Comparison of ENCODE assay signal across 10 cellular contexts in genomic region chr2:43950383-43951008, GRCh38. TPM values are rescaled to one million over a fixed set of nuclear protein-coding genes. Genes with fewer than 3 reads are reported as not detected.
DNase-seq lines count a peak whose midpoint lies in the region; ATAC-seq, FAIRE-seq and TF ChIP-seq lines count a peak whose summit lies in the region.
"Had no signal": no experiment of that assay in that cellular context is flagged by ENCODE, and none has a peak within 500 bp of the region (broad histone marks: within the 10 kb centered on the region; RNA-seq: fewer than 3 reads in every experiment).

No MANE protein-coding gene starts in this region.

- H3K27me3 ChIP-seq in CD8-positive, alpha-beta T cell (ENCODE audit: insufficient read depth, low read length): no peaks in the 10 kb centered on the region
- no peaks in the 10 kb centered on the region for H3K27me3 ChIP-seq in GM23248 (replicated peaks; ENCODE audit: insufficient read depth)
- H3K27me3 ChIP-seq in small intestine (ENCODE audit: control insufficient read depth in 2 of 2, insufficient read depth in 2 of 2, low read length in 2 of 2): no peaks in the 10 kb centered on the region
- no peaks in the 10 kb centered on the region for H3K27me3 ChIP-seq in MG63

- no peaks in the 10 kb centered on the region for H3K9me2 ChIP-seq in GM23248 (ENCODE audit: insufficient read depth)

- no peaks in the 10 kb centered on the region for H3K27me3 Mint-ChIP-seq in CD8-positive, alpha-beta T cell (ENCODE audit: low read depth)

- intact Hi-C loops in CD8-positive, alpha-beta T cell (cut with DNase I, micrococcal nuclease): loop anchor here in 1 of 2 experiments (5.0 kb wide), 1 partner anchor 1007 kb away; no protein-coding TSS in a partner anchor

- FAIRE-seq in small intestine (lab: Jason Lieb, UNC): peak; percentile 51

- CTCF ChIA-PET in CD8-positive, alpha-beta T cell (lab: Charles Lee): interaction anchor here (1.0 kb wide), 1 partner anchor 10 kb away, joined by 3 read pairs; no protein-coding TSS in a partner anchor

- H3K4me1 Mint-ChIP-seq in CD8-positive, alpha-beta T cell (ENCODE audit: low read depth): no peaks in the 10 kb centered on the region

- peaks cover 54% of the 10 kb centered on the region for H3K36me3 ChIP-seq in CD8-positive, alpha-beta T cell (ENCODE audit: insufficient read depth, low read length)
- H3K36me3 ChIP-seq in GM23248 (ENCODE audit: low read depth) (peaks cover 71% of the 10 kb centered on the region), small intestine (ENCODE audit: control insufficient read depth in 2 of 2, insufficient read depth in 2 of 2, low read length in 2 of 2) (peaks cover 8 to 18% of the 10 kb centered on the region in 2 donors), MG63 (peaks cover 96% of the 10 kb centered on the region)

- DNase-seq in CD8-positive, alpha-beta T cell: peak in 1 of 7 experiments; percentile 6
- DNase-seq in GM23248 (peak; percentile 63), RPMI8226 (peak; percentile 57), fibroblast of pulmonary artery (ENCODE audit: low read depth) (peak; percentile 61), small intestine (peak; percentile 67), MG63 (no peak)

- no peaks in the 10 kb centered on the region for H3K9me3 Mint-ChIP-seq in CD8-positive, alpha-beta T cell

- no peak overlapping the region for H3K27ac ChIP-seq in CD8-positive, alpha-beta T cell (ENCODE audit: low read depth, low read length)
- no peak overlapping the region for H3K27ac ChIP-seq in GM23248
- no peak overlapping the region for H3K27ac ChIP-seq in small intestine (ENCODE audit: low read depth in 1 of 2, low read length in 1 of 2)

- no peak overlapping the region for H3K4me3 Mint-ChIP-seq in CD8-positive, alpha-beta T cell

- H3K9ac ChIP-seq in GM23248: no peak overlapping the region

- in situ Hi-C loops in GM23248 (cut with MboI): no loop called here

- H3K79me2 ChIP-seq in GM23248 (ENCODE audit: insufficient read depth): no peaks in the 10 kb centered on the region

- no peak overlapping the region for H3K4me3 ChIP-seq in CD8-positive, alpha-beta T cell (ENCODE audit: low read depth, low read length)
- no peak overlapping the region for H3K4me3 ChIP-seq in GM23248
- H3K4me3 ChIP-seq in fibroblast of pulmonary artery (replicated peaks; ENCODE audit: low read depth, low read length): no peak overlapping the region
- H3K4me3 ChIP-seq in small intestine (ENCODE audit: low read depth in 1 of 2, low read length in 2 of 2): no peak overlapping the region
- no peak overlapping the region for H3K4me3 ChIP-seq in MG63
- H3K4me3 ChIP-seq: lung, SK-N-MC had no signal

- peak; percentile 26 for TF ChIP-seq CTCF in CD8-positive, alpha-beta T cell (IDR thresholded peaks at IDR 0.05)
- TF ChIP-seq CTCF in fibroblast of pulmonary artery (IDR thresholded peaks at IDR 0.05; ENCODE audit: low read length, missing control alignments): peak; percentile 44

- 71 to 72% methylated on average over 8 of the region's 8 CpGs for WGBS in GM23248 (ENCODE audit: low coverage in 1 of 2, low lambda C conversion rate in 2 of 2, missing lambda C conversion rate in 2 of 2), 2 experiments
- 62 to 73% (median 62%) methylated on average over 8 of the region's 8 CpGs for WGBS in small intestine, 3 donors

- no peak for ATAC-seq in CD8-positive, alpha-beta T cell
- ATAC-seq in GM18511 (IDR thresholded peaks at IDR 0.05; ENCODE audit: unreplicated experiment) (no peak), HG03469 (IDR thresholded peaks at IDR 0.05; ENCODE audit: unreplicated experiment) (no peak)

- POLR2A ChIA-PET in CD8-positive, alpha-beta T cell (lab: Charles Lee): no interaction called here

- H3F3A ChIP-seq in GM23248 (ENCODE audit: insufficient read depth): no peaks in the 10 kb centered on the region

- no peak overlapping the region for H3K4me2 ChIP-seq in GM23248 (ENCODE audit: unreplicated experiment)

- H2AFZ ChIP-seq in GM23248: no peak overlapping the region

- no peaks in the 10 kb centered on the region for H4K20me1 ChIP-seq in GM23248 (ENCODE audit: insufficient read depth)

- no peaks in the 10 kb centered on the region for H3K9me3 ChIP-seq in CD8-positive, alpha-beta T cell (ENCODE audit: low read length)
- no peaks in the 10 kb centered on the region for H3K9me3 ChIP-seq in GM23248 (ENCODE audit: low read depth)
- no peaks in the 10 kb centered on the region for H3K9me3 ChIP-seq in small intestine (ENCODE audit: control insufficient read depth, low read depth)
- no peaks in the 10 kb centered on the region for H3K9me3 ChIP-seq in MG63

- H3K36me3 Mint-ChIP-seq in CD8-positive, alpha-beta T cell: peaks cover 84% of the 10 kb centered on the region

- H3K27ac Mint-ChIP-seq in CD8-positive, alpha-beta T cell: no peak overlapping the region

- no peaks in the 10 kb centered on the region for H3K4me1 ChIP-seq in CD8-positive, alpha-beta T cell (ENCODE audit: insufficient read depth, low read length)
- H3K4me1 ChIP-seq in GM23248 (ENCODE audit: insufficient read depth) (no peaks in the 10 kb centered on the region), small intestine (ENCODE audit: control insufficient read depth in 2 of 2, insufficient read depth in 1 of 2, low read depth in 1 of 2, low read length in 1 of 2) (no peaks in the 10 kb centered on the region)

RNA-seq across cellular contexts. Expression of gene LRPPRC, which starts 45.3 kb away (rescaled TPM):
- 10 to 100 TPM; 62.8 to 67.2 TPM for total RNA-seq in CD8-positive, alpha-beta T cell
- 38.0 and 42.6 TPM in 2 replicates for total RNA-seq in GM23248 (2014; rRNA removed; shearing (Covaris generic))
- polyA plus RNA-seq in GM23248 (2016; fragmentation: Nextera tagmentation; extraction: Ambion mirVana): 23.3 and 27.7 TPM in 2 replicates
- 10 to 100 TPM; 19.5 to 62.2 (median 20.0) TPM for polyA plus RNA-seq in small intestine
- total RNA-seq in MG63 (2014; rRNA removed; shearing (Covaris generic); ENCODE audit: low replicate concordance): 105 and 137 TPM in 2 replicates
